20 cellular contexts compared by ENCODE assay signal in genomic region chr3:9701006-9701405, GRCh38. TPM values are rescaled to one million over a fixed set of nuclear protein-coding genes. Genes with fewer than 3 reads are reported as not detected.
DNase-seq lines count a peak whose midpoint lies in the region; ATAC-seq and TF ChIP-seq lines count a peak whose summit lies in the region.
"Had no signal": no experiment of that assay in that cellular context is flagged by ENCODE, and none has a peak within 500 bp of the region (broad histone marks: within the 10 kb centered on the region; RNA-seq: fewer than 3 reads in every experiment).

No MANE protein-coding gene starts in this region.

- H3K27ac ChIP-seq in mammary epithelial cell (ENCODE audit: insufficient read depth, low read depth, low read length) = no peak overlapping the region
- H3K27ac ChIP-seq in foreskin keratinocyte = no peak overlapping the region
- H3K27ac ChIP-seq in spleen = no peak overlapping the region
- no peak overlapping the region for H3K27ac ChIP-seq in mesenchymal stem cell (ENCODE audit: low read length, poor library complexity, severe bottlenecking)
- H3K27ac ChIP-seq: 22Rv1, A549, C4-2B, GM23248 had no signal

- H3K9me3 ChIP-seq in mammary epithelial cell (replicated peaks; ENCODE audit: insufficient read depth, low read length) = no peaks in the 10 kb centered on the region
- no peaks in the 10 kb centered on the region for H3K9me3 ChIP-seq in spleen
- H3K9me3 ChIP-seq in mesenchymal stem cell (ENCODE audit: control insufficient read depth, low read length) = no peaks in the 10 kb centered on the region
- H3K9me3 ChIP-seq: A549, Caco-2, HAP-1 had no signal

- no peak overlapping the region for H2AFZ ChIP-seq in mammary epithelial cell (ENCODE audit: low read depth, low read length)
- no peak overlapping the region for H2AFZ ChIP-seq in mesenchymal stem cell (ENCODE audit: low read depth, low read length)
- H2AFZ ChIP-seq: GM23248 had no signal

- no peak overlapping the region for H2BK15ac ChIP-seq in mesenchymal stem cell (ENCODE audit: low read depth, poor library complexity, severe bottlenecking)

- H2BK120ac ChIP-seq in mesenchymal stem cell (ENCODE audit: low read depth, low read length) = no peak overlapping the region

- DNase-seq in mammary epithelial cell (peak; percentile 28), MCF 10A (ENCODE audit: unreplicated experiment) (no peak), foreskin keratinocyte (peak; percentile 80 to 89), spleen (peak; percentile 23), globus pallidus (ENCODE audit: low spot score) (no peak), mesenchymal stem cell (no peak)
- no peak for DNase-seq in stimulated activated naive CD4-positive, alpha-beta T cell (lab: John Stamatoyannopoulos, UW)
- DNase-seq: AML-193; Caco-2; CD4-positive, alpha-beta T cell; DMS153; DMS79; GDM1 had no signal

- H3K36me3 ChIP-seq in mammary epithelial cell (ENCODE audit: insufficient read depth, low read length) = no peaks in the 10 kb centered on the region
- peaks cover 0 to 72% (median 68%) of the 10 kb centered on the region in 6 donors for H3K36me3 ChIP-seq in spleen
- peaks cover 42 to 58% of the 10 kb centered on the region in 2 experiments for H3K36me3 ChIP-seq in mesenchymal stem cell (ENCODE audit: control insufficient read depth in 1 of 2, insufficient read depth in 2 of 2, low read depth in 1 of 2, low read length in 2 of 2)
- H3K36me3 ChIP-seq: HAP-1 had no signal

- H3K36me3 Mint-ChIP-seq in MCF 10A (ENCODE audit: insufficient read depth, unreplicated experiment) = peaks cover 8% of the 10 kb centered on the region

- H3K27me3 ChIP-seq in mammary epithelial cell (ENCODE audit: insufficient read depth, low read length) (no peaks in the 10 kb centered on the region), foreskin keratinocyte (peaks cover 26% of the 10 kb centered on the region), spleen (replicated peaks in 1 of 7) (peaks cover 0 to 32% (median 19%) of the 10 kb centered on the region in 7 donors), mesenchymal stem cell (ENCODE audit: control insufficient read depth in 1 of 2, insufficient read depth in 1 of 2, low read length in 2 of 2) (peaks cover 25 to 27% of the 10 kb centered on the region in 2 experiments)

- H3K27me3 Mint-ChIP-seq in MCF 10A (ENCODE audit: insufficient read depth, unreplicated experiment) = peaks cover 4% of the 10 kb centered on the region

- no peak overlapping the region for H4K8ac ChIP-seq in mesenchymal stem cell (ENCODE audit: low read length)

- no peak for TF ChIP-seq POLR2A in spleen (IDR thresholded peaks at IDR 0.05)

- no peaks in the 10 kb centered on the region for H3K4me1 Mint-ChIP-seq in MCF 10A (ENCODE audit: insufficient read depth, unreplicated experiment)

- dilution Hi-C loops in mammary epithelial cell (cut with HindIII; ENCODE audit: low sequenced_read_pairs) = no loop called here

- H3K79me2 ChIP-seq in mammary epithelial cell (ENCODE audit: insufficient read depth, low read length) = no peaks in the 10 kb centered on the region

- H3K18ac ChIP-seq in mesenchymal stem cell (ENCODE audit: low read depth in 1 of 2, low read length in 2 of 2) = no peak overlapping the region

- no peaks in the 10 kb centered on the region for H3K9me3 Mint-ChIP-seq in MCF 10A (ENCODE audit: unreplicated experiment)
- H3K9me3 Mint-ChIP-seq: CD4-positive, alpha-beta T cell had no signal

- no peak overlapping the region for H3K4ac ChIP-seq in mesenchymal stem cell (ENCODE audit: low read depth in 1 of 2, low read length in 2 of 2)

- no peak overlapping the region for H4K91ac ChIP-seq in mesenchymal stem cell (ENCODE audit: low read length)

- H3K4me1 ChIP-seq in mammary epithelial cell (ENCODE audit: insufficient read depth, low read length) (peaks cover 16% of the 10 kb centered on the region), foreskin keratinocyte (no peaks in the 10 kb centered on the region), spleen (peaks cover 10 to 22% (median 18%) of the 10 kb centered on the region in 6 donors), mesenchymal stem cell (ENCODE audit: control insufficient read depth, insufficient read depth, low read depth, low read length) (peaks cover 17% of the 10 kb centered on the region)

- BruUV-seq in mammary epithelial cell (replicated peaks; lab: Mats Ljungman, UMichigan) (no TSS peak), MCF 10A (replicated peaks; lab: Mats Ljungman, UMichigan) (no TSS peak)

- 48% methylated on average over 7 of the region's 7 CpGs for WGBS in mammary epithelial cell (ENCODE audit: low coverage, missing lambda C conversion rate)
- WGBS in spleen, 5 donors = 91 to 97% (median 93%) methylated on average over 6 to 7 of the region's 7 CpGs
- WGBS in mesenchymal stem cell = 96% methylated on average over 7 of the region's 7 CpGs

- TF ChIP-seq CTCF in mammary epithelial cell (conservative IDR thresholded peaks at IDR 0.05 in 1 of 2, IDR thresholded peaks at IDR 0.05 in 1 of 2; ENCODE audit: extremely low read depth in 1 of 2, insufficient read depth in 1 of 2, low read depth in 1 of 2, low read length in 2 of 2) (no peak), MCF 10A (IDR thresholded peaks at IDR 0.05; ENCODE audit: unreplicated experiment) (no peak), foreskin keratinocyte (conservative IDR thresholded peaks at IDR 0.05) (no peak), spleen (IDR thresholded peaks at IDR 0.05 in 8 of 11, conservative IDR thresholded peaks at IDR 0.05 in 3 of 11) (no peak)

- H3K4me2 ChIP-seq in mammary epithelial cell (ENCODE audit: insufficient read depth, low read depth, low read length) (no peak overlapping the region), mesenchymal stem cell (ENCODE audit: low read length, poor library complexity, severe bottlenecking) (no peak overlapping the region)
- H3K4me2 ChIP-seq: A549 had no signal

- H3K4me3 ChIP-seq in mammary epithelial cell (replicated peaks in 1 of 3; ENCODE audit: insufficient read depth in 1 of 3, low read depth in 2 of 3, low read length in 3 of 3) = no peak overlapping the region
- no peak overlapping the region for H3K4me3 ChIP-seq in spleen
- no peak overlapping the region for H3K4me3 ChIP-seq in mesenchymal stem cell (ENCODE audit: insufficient read depth in 1 of 2, low read depth in 1 of 2, low read length in 2 of 2)
- H3K4me3 ChIP-seq: A549, GM23248, HAP-1 had no signal

- no peaks in the 10 kb centered on the region for H4K20me1 ChIP-seq in mammary epithelial cell (ENCODE audit: insufficient read depth, low read length)

- no peak overlapping the region for H3K27ac Mint-ChIP-seq in MCF 10A (ENCODE audit: low read depth, unreplicated experiment)
- H3K27ac Mint-ChIP-seq: CD4-positive, alpha-beta T cell had no signal

- in situ Hi-C loops in mammary epithelial cell (cut with MboI; ENCODE audit: low sequenced_read_pairs in 2 of 2) = no loop called here

- H3K9ac ChIP-seq in mammary epithelial cell (ENCODE audit: insufficient read depth, low read length) = no peak overlapping the region
- H3K9ac ChIP-seq in mesenchymal stem cell (ENCODE audit: low read length) = no peak overlapping the region
- H3K9ac ChIP-seq: GM23248 had no signal

- H3K14ac ChIP-seq in mesenchymal stem cell (ENCODE audit: low read length in 2 of 2) = no peak overlapping the region

- CTCF ChIA-PET in mammary epithelial cell (lab: Charles Lee; ENCODE audit: low non-redundant PET) = no interaction called here
- CTCF ChIA-PET in MCF 10A (lab: Yijun Ruan, JAX) = interaction anchor here (2.9 kb wide), 1 partner anchor 14 kb away, joined by 13 read pairs; no protein-coding TSS in a partner anchor

- no peak overlapping the region for H3K23ac ChIP-seq in mesenchymal stem cell (ENCODE audit: low read length in 2 of 2)

- H2AK5ac ChIP-seq in mesenchymal stem cell (ENCODE audit: low read length, severe bottlenecking) = no peak overlapping the region

- POLR2A ChIA-PET in MCF 10A (lab: Yijun Ruan, JAX) = no interaction called here

- peaks cover 1% of the 10 kb centered on the region for H3K79me1 ChIP-seq in mesenchymal stem cell (replicated peaks; ENCODE audit: low read length, poor library complexity, severe bottlenecking)

- H3K4me3 Mint-ChIP-seq in MCF 10A (ENCODE audit: unreplicated experiment) = no peak overlapping the region
- H3K4me3 Mint-ChIP-seq: CD4-positive, alpha-beta T cell had no signal

- intact Hi-C loops in mammary epithelial cell (cut with micrococcal nuclease) = no loop called here
- intact Hi-C loops in MCF 10A (cut with micrococcal nuclease) = no loop called here
- intact Hi-C loops in spleen (cut with DNase I; ENCODE audit: low total_unique reads) = no loop called here

- no peak overlapping the region for H2BK5ac ChIP-seq in mesenchymal stem cell (ENCODE audit: low read depth, low read length, poor library complexity, severe bottlenecking)

- no peak for ATAC-seq in foreskin keratinocyte
- ATAC-seq: A549 had no signal

- H2BK12ac ChIP-seq in mesenchymal stem cell (ENCODE audit: low read length in 2 of 2) = no peak overlapping the region

RNA-seq across cellular contexts. Expression of gene CPNE9, which starts 2.6 kb away (rescaled TPM):
- total RNA-seq in mammary epithelial cell (not detected), MCF 10A (2022) (not detected in 2 replicates), foreskin keratinocyte (not detected in 2 replicates), spleen (under 1 TPM in 1 of 7 donors, not detected in 6; 0.63 TPM)
- polyA plus RNA-seq in mammary epithelial cell (not detected), foreskin keratinocyte (not detected in 2 replicates), spleen (under 1 TPM; 0.15 to 0.22 (median 0.17) TPM)
- not detected for polyA minus RNA-seq in mammary epithelial cell
- not detected for polyA plus RNA-seq in mesenchymal stem cell (2013, experiment 1 of 2)
- polyA plus RNA-seq in mesenchymal stem cell (2013, experiment 2 of 2) = 0.03 TPM
- total RNA-seq: Caco-2, Daoy, GM23248 had no signal
- polyA plus RNA-seq: BJ, GM23248 had no signal

RNA-seq across cellular contexts. Expression of gene BRPF1, which starts 30.5 kb away (rescaled TPM):
- total RNA-seq in mammary epithelial cell = 10 to 100 TPM; 16.5 to 21.2 TPM
- 8.4 TPM for polyA plus RNA-seq in mammary epithelial cell
- 24.1 TPM for polyA minus RNA-seq in mammary epithelial cell
- 19.9 and 21.4 TPM in 2 replicates for total RNA-seq in MCF 10A (2022)
- 14.0 and 15.3 TPM in 2 replicates for total RNA-seq in foreskin keratinocyte
- 7.4 TPM in 2 replicates for polyA plus RNA-seq in foreskin keratinocyte
- total RNA-seq in spleen = 10 to 100 TPM; 24.9 to 31.9 (median 27.0) TPM
- 1 to 10 TPM; 5.5 to 9.3 (median 6.4) TPM for polyA plus RNA-seq in spleen
- polyA plus RNA-seq in mesenchymal stem cell (2013, experiment 1 of 2) = 7.8 TPM
- 7.6 TPM for polyA plus RNA-seq in mesenchymal stem cell (2013, experiment 2 of 2)

RNA-seq across cellular contexts. Expression of gene OGG1, which starts 48.7 kb away (rescaled TPM):
- 10 to 100 TPM; 17.5 to 19.2 TPM for total RNA-seq in mammary epithelial cell
- 18.0 TPM for polyA plus RNA-seq in mammary epithelial cell
- 14.3 TPM for polyA minus RNA-seq in mammary epithelial cell
- 15.3 and 17.7 TPM in 2 replicates for total RNA-seq in MCF 10A (2022)
- 22.4 and 23.1 TPM in 2 replicates for total RNA-seq in foreskin keratinocyte
- polyA plus RNA-seq in foreskin keratinocyte = 22.4 and 25.2 TPM in 2 replicates
- 10 to 100 TPM; 22.0 to 34.5 (median 28.1) TPM for total RNA-seq in spleen
- 10 to 100 TPM in 2 of 3 donors, 1 to 10 TPM in 1; 9.3 to 16.7 (median 15.9) TPM for polyA plus RNA-seq in spleen
- polyA plus RNA-seq in mesenchymal stem cell (2013, experiment 1 of 2) = 26.5 TPM
- 25.0 TPM for polyA plus RNA-seq in mesenchymal stem cell (2013, experiment 2 of 2)

RNA-seq across cellular contexts. Expression of gene MTMR14, which starts 51.7 kb away (rescaled TPM):
- 10 to 100 TPM; 30.0 to 31.5 TPM for total RNA-seq in mammary epithelial cell
- polyA plus RNA-seq in mammary epithelial cell = 24.8 TPM
- 40.2 TPM for polyA minus RNA-seq in mammary epithelial cell
- total RNA-seq in MCF 10A (2022) = 31.3 and 32.8 TPM in 2 replicates
- 24.5 and 26.3 TPM in 2 replicates for total RNA-seq in foreskin keratinocyte
- polyA plus RNA-seq in foreskin keratinocyte = 22.4 and 24.5 TPM in 2 replicates
- total RNA-seq in spleen = 10 to 100 TPM; 55.2 to 84.6 (median 67.2) TPM
- 10 to 100 TPM; 43.5 to 47.8 (median 45.1) TPM for polyA plus RNA-seq in spleen
- 15.8 TPM for polyA plus RNA-seq in mesenchymal stem cell (2013, experiment 1 of 2)
- 16.1 TPM for polyA plus RNA-seq in mesenchymal stem cell (2013, experiment 2 of 2)

Comparison
In these comparisons a context has a peak if more than half of its experiments do, and no peak if none do; other contexts are left out.
1. DNase-seq: peak in mammary epithelial cell (single experiment), foreskin keratinocyte (2 of 2) and spleen (single experiment); none in MCF 10A (single experiment), globus pallidus (single experiment), mesenchymal stem cell (single experiment) and stimulated activated naive CD4-positive, alpha-beta T cell (0 of 6).